In the genomic region with DNA sequence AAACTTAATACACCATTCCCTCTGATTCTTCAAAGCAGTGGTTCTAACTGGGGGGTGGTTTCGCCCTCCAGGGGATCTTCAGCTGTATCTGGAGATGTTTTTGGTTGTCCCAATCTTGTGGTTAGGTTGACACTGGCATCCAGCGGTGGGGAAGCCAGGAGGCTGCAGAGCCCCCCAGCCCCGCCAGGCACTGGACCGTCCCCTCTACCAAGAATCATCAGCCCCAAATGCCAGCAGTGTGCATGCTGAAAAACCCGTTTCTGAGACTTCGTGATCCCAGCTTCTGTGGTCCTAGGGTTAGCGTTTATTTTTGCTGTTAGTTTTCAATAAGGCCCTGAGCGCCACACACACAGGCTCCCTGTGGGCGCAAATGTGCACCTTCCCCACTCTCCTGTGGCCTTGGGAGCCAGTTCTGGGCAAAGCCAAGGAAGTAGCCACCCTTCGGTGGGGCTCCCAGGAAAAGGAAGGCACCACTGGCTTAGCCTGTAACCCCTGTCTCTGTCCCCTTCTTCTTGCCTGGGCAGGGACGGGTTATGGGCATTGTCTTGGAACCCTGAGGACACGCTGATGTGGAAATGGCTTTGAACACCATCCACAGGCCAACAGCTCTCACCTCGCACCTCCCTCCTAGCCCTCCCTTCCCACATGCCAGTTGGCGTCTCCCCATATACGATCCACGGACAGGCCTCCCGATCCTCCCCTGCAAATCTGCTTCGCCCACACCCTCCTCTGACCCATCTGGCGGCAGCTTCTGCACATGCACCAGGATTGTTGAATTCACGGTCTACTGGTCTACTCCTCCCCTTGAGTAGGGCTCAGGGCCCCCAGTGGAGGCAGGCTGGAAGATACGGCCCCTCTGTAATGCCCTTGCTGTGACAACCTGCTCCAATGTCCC, we compare ENCODE assay signal across 20 cellular contexts.
"Had no signal": no experiment of that assay in that cellular context is flagged by ENCODE, and none has a peak within 500 bp of the region (broad histone marks: within the 10 kb centered on the region; RNA-seq: fewer than 3 reads in every experiment).

No MANE protein-coding gene starts in this region.

- H3K27ac ChIP-seq: dorsolateral prefrontal cortex, heart left ventricle, left ventricle myocardium inferior, stomach, thyroid gland, upper lobe of left lung had no signal

- H3K36me3 ChIP-seq: heart left ventricle, left ventricle myocardium inferior, stomach, thyroid gland, upper lobe of left lung had no signal

- DNase-seq: central memory CD4-positive, alpha-beta T cell; cortex of kidney; dorsolateral prefrontal cortex; effector CD8-positive, alpha-beta T cell; heart left ventricle; hippocampal formation; left ventricle myocardium inferior; mesendoderm; naive B cell; right cardiac atrium; small intestine; stimulated activated CD4-positive, alpha-beta T cell treated with anti-CD3 and anti-CD28 coated beads, Interleukin-12 subunit alpha, Interleukin-12 subunit beta, amount 100 ng/mL, for 4 hours; stimulated activated naive CD4-positive, alpha-beta T cell; stomach; substantia nigra; thyroid gland had no signal

- FAIRE-seq: frontal cortex, small intestine had no signal

- H3K9me3 ChIP-seq: left ventricle myocardium inferior, thyroid gland, upper lobe of left lung had no signal

- H3K4me1 Mint-ChIP-seq: naive B cell, nephron had no signal

- H3K27me3 ChIP-seq: heart left ventricle, thyroid gland, upper lobe of left lung had no signal

- ATAC-seq: esophagus mucosa, heart left ventricle, right cardiac atrium had no signal

- H3K4me1 ChIP-seq: heart left ventricle, left ventricle myocardium inferior, stomach, upper lobe of left lung had no signal

- H3K4me3 Mint-ChIP-seq: naive B cell, nephron had no signal

- H3K27ac Mint-ChIP-seq: naive B cell, nephron had no signal

- H3K4me3 ChIP-seq: dorsolateral prefrontal cortex, heart left ventricle, left ventricle myocardium inferior, stomach, thyroid gland, upper lobe of left lung had no signal
